19 cellular contexts compared by ENCODE assay signal in genomic region chr5:90886381-90886780, GRCh38.
DNase-seq lines count a peak whose midpoint lies in the region; ATAC-seq, FAIRE-seq and TF ChIP-seq lines count a peak whose summit lies in the region.
"Had no signal": no experiment of that assay in that cellular context is flagged by ENCODE, and none has a peak within 500 bp of the region (broad histone marks: within the 10 kb centered on the region; RNA-seq: fewer than 3 reads in every experiment).

No MANE protein-coding gene starts in this region.

- H3K27me3 ChIP-seq in foreskin keratinocyte (no peaks in the 10 kb centered on the region), GM23338 (ENCODE audit: insufficient read depth) (no peaks in the 10 kb centered on the region), brain microvascular endothelial cell (replicated peaks) (no peaks in the 10 kb centered on the region)
- H3K27me3 ChIP-seq: BLaER1 had no signal

- WGBS in A549 (ENCODE audit: missing lambda C conversion rate), result 52% methylated on average over 5 of the region's 5 CpGs

- POLR2A ChIA-PET in A549 (lab: Yijun Ruan, JAX), result no interaction called here

- 0 out of 3 replicates have a peak overlapping the region, but pooled peaks have one; percentile 4 for H3K4me2 ChIP-seq in A549
- no peak overlapping the region for H3K4me2 ChIP-seq in GM23338
- H3K4me2 ChIP-seq: BLaER1, KMS-11 had no signal

- FAIRE-seq in A549 (lab: Jason Lieb, UNC), result no peak
- FAIRE-seq: GM19239 had no signal

- TF ChIP-seq RAD21 in A549 (conservative IDR thresholded peaks at IDR 0.05 in 1 of 2, IDR thresholded peaks at IDR 0.05 in 1 of 2), result no peak

- no peaks in the 10 kb centered on the region for H3K79me2 ChIP-seq in GM23338 (replicated peaks; ENCODE audit: insufficient read depth)

- H3K4me3 ChIP-seq in A549 (no peak overlapping the region), GM23338 (no peak overlapping the region), brain microvascular endothelial cell (ENCODE audit: low read depth, low read length) (no peak overlapping the region)
- H3K4me3 ChIP-seq: BLaER1 had no signal

- CTCF ChIA-PET in A549 (lab: Yijun Ruan, JAX), result interaction anchor here (0.7 to 1.2 kb wide), 4 partner anchors 12 to 498 kb away, joined by 3 read pairs; no protein-coding TSS in a partner anchor

- H3K27me3 Mint-ChIP-seq in GM23338 (ENCODE audit: insufficient read depth, low read depth, poor library complexity), result peaks cover 1% of the 10 kb centered on the region

- no peak for TF ChIP-seq EP300 in A549 (IDR thresholded peaks at IDR 0.05)

- ATAC-seq in A549, result no peak
- ATAC-seq in foreskin keratinocyte, result peak; percentile 89
- ATAC-seq in GM23338, result no peak
- ATAC-seq in HG02852 (IDR thresholded peaks at IDR 0.05; ENCODE audit: unreplicated experiment), result no peak
- ATAC-seq: HCT116 had no signal

- peaks cover 45% of the 10 kb centered on the region for H3K4me1 Mint-ChIP-seq in GM23338
- H3K4me1 Mint-ChIP-seq: CD14-positive monocyte; CD4-positive, alpha-beta memory T cell had no signal

- no peaks in the 10 kb centered on the region for H3K36me3 ChIP-seq in GM23338 (ENCODE audit: insufficient read depth)
- no peaks in the 10 kb centered on the region for H3K36me3 ChIP-seq in brain microvascular endothelial cell (replicated peaks)
- H3K36me3 ChIP-seq: BLaER1 had no signal

- H3K27ac ChIP-seq in A549 (peak overlapping the region in 1 of 2 experiments; percentile 60; a peak in 2 of 6 replicates), foreskin keratinocyte (peak overlapping the region; percentile 40), GM23338 (ENCODE audit: low read depth) (no peak overlapping the region), brain microvascular endothelial cell (no peak overlapping the region)
- H3K27ac ChIP-seq: 22Rv1, BLaER1, KMS-11 had no signal

- H2AFZ ChIP-seq in GM23338, result no peak overlapping the region

- H3K9me3 Mint-ChIP-seq in GM23338, result no peaks in the 10 kb centered on the region
- H3K9me3 Mint-ChIP-seq: CD14-positive monocyte; CD4-positive, alpha-beta memory T cell; HFFc6 had no signal

- H3K9me3 ChIP-seq in A549, result no peaks in the 10 kb centered on the region
- H3K9me3 ChIP-seq: BLaER1 had no signal

- TF ChIP-seq POLR2A in A549 (IDR thresholded peaks at IDR 0.05; ENCODE audit: low read length), result no peak

- H3K9me2 ChIP-seq in GM23338 (ENCODE audit: insufficient read depth), result no peaks in the 10 kb centered on the region

- in situ Hi-C loops in brain microvascular endothelial cell (cut with HindIII; ENCODE audit: low pct_ligation_motif_present, low sequenced_read_pairs), result no loop called here

- no peaks in the 10 kb centered on the region for H3K36me3 Mint-ChIP-seq in GM23338 (ENCODE audit: low read depth)
- H3K36me3 Mint-ChIP-seq: CD14-positive monocyte; CD4-positive, alpha-beta memory T cell had no signal

- TF ChIP-seq CTCF in A549 (IDR thresholded peaks at IDR 0.05), result no peak
- TF ChIP-seq CTCF in foreskin keratinocyte (conservative IDR thresholded peaks at IDR 0.05), result no peak
- TF ChIP-seq CTCF in GM23338 (conservative IDR thresholded peaks at IDR 0.05; ENCODE audit: low read depth in 2 of 2), result no peak
- TF ChIP-seq CTCF in brain microvascular endothelial cell (IDR thresholded peaks at IDR 0.05; ENCODE audit: low read depth, low read length, missing control alignments), result no peak

- H3K27ac Mint-ChIP-seq in GM23338, result no peak overlapping the region
- H3K27ac Mint-ChIP-seq: CD14-positive monocyte; CD4-positive, alpha-beta memory T cell; HFFc6 had no signal

- no peaks in the 10 kb centered on the region for H4K20me1 ChIP-seq in GM23338 (replicated peaks; ENCODE audit: insufficient read depth)
- H4K20me1 ChIP-seq: BLaER1 had no signal

- H3K4me3 Mint-ChIP-seq in GM23338, result no peak overlapping the region
- H3K4me3 Mint-ChIP-seq: CD14-positive monocyte; CD4-positive, alpha-beta memory T cell; HFFc6 had no signal

- H3K4me1 ChIP-seq in A549, result peaks cover 45% of the 10 kb centered on the region
- H3K4me1 ChIP-seq in foreskin keratinocyte, result peaks cover 27% of the 10 kb centered on the region
- H3K4me1 ChIP-seq in GM23338 (ENCODE audit: insufficient read depth), result peaks cover 40% of the 10 kb centered on the region
- H3K4me1 ChIP-seq: BLaER1 had no signal

- H3F3A ChIP-seq in GM23338 (replicated peaks; ENCODE audit: low read depth), result no peaks in the 10 kb centered on the region

- no peak for DNase-seq in A549 (ENCODE audit: low read depth in 1 of 2, low spot score in 1 of 2)
- peak; percentile 53 for DNase-seq in HS-5 (ENCODE audit: low read depth)
- DNase-seq in amniotic epithelial cell (ENCODE audit: low read depth), result peak; percentile 17
- DNase-seq in foreskin keratinocyte, result peak; percentile 48 to 65
- no peak for DNase-seq in mucosa of gallbladder (ENCODE audit: low spot score)
- no peak for DNase-seq in GM23338 (ENCODE audit: low spot score)
- no peak for DNase-seq in brain microvascular endothelial cell
- DNase-seq: CD4-positive, alpha-beta memory T cell; DMS153; DMS79; GF-D8; HFFc6 had no signal

TF ChIP-seq in A549, 52 proteins besides CTCF, POLR2A, EP300 and RAD21:
- TF ChIP-seq HES2 (IDR thresholded peaks at IDR 0.05) (no peak), FOSL2 (IDR thresholded peaks at IDR 0.05) (no peak), FOSL2 (CRISPR knock-in tag; IDR thresholded peaks at IDR 0.05) (0 out of 2 replicates have a peak, but pooled peaks have one; percentile 19), ZNF302 (CRISPR knock-in tag; IDR thresholded peaks at IDR 0.05) (no peak)

TF ChIP-seq in GM23338, 12 proteins besides CTCF, POLR2A, EP300 and RAD21:
- TF ChIP-seq ETS1 (IDR thresholded peaks at IDR 0.05), result no peak
- TF ChIP-seq REST (IDR thresholded peaks at IDR 0.05; ENCODE audit: unreplicated experiment), result no peak

Comparison
In these comparisons a context has a peak if more than half of its experiments do, and no peak if none do; other contexts are left out.
1. DNase-seq: peak in HS-5 (single experiment), amniotic epithelial cell (single experiment) and foreskin keratinocyte (2 of 2); none in A549 (0 of 2), mucosa of gallbladder (single experiment), GM23338 (single experiment) and brain microvascular endothelial cell (single experiment).